Comparison of ENCODE assay signal across 24 cellular contexts in genomic region chr10:113689057-113689456, GRCh38. TPM values are rescaled to one million over a fixed set of nuclear protein-coding genes. Genes with fewer than 3 reads are reported as not detected.
DNase-seq lines count a peak whose midpoint lies in the region; ATAC-seq and TF ChIP-seq lines count a peak whose summit lies in the region.
"Had no signal": no experiment of that assay in that cellular context is flagged by ENCODE, and none has a peak within 500 bp of the region (broad histone marks: within the 10 kb centered on the region; RNA-seq: fewer than 3 reads in every experiment).

No MANE protein-coding gene starts in this region.

- peaks cover 29% of the 10 kb centered on the region for H3K4me1 ChIP-seq in KMS-11 (ENCODE audit: low read depth, poor library complexity, severe bottlenecking)
- H3K4me1 ChIP-seq in upper lobe of right lung: no peaks in the 10 kb centered on the region
- H3K4me1 ChIP-seq in mucosa of descending colon (ENCODE audit: low read depth): peaks cover 3% of the 10 kb centered on the region

- CTCF ChIA-PET in activated CD8-positive, alpha-beta memory T cell treated with anti-CD3 and anti-CD28 coated beads, Interleukin-2, amount 10 ng/mL, durations not matched to agents 7 days and 5 days (lab: Charles Lee): no interaction called here

- intact Hi-C loops in activated T-helper 1 cell treated with anti-CD3 and anti-CD28 coated beads, Interleukin-12 subunit alpha, Interleukin-12 subunit beta, Interleukin-2, Interleukin-4 antibody, amounts not matched to agents 30 ng/mL and 10 ng/mL and 1 ng/mL, durations not matched to agents 14 hours and 24 hours and 36 hours (cut with micrococcal nuclease): loop anchor here (1.0 to 10.0 kb wide), 2 partner anchors 10 to 704 kb away; partner anchors contain the start of gene CASP7
- intact Hi-C loops in natural killer cell (cut with micrococcal nuclease) (no loop called here), upper lobe of right lung (cut with DNase I) (no loop called here), mucosa of descending colon (cut with DNase I, micrococcal nuclease) (no loop called here)

- H2AFZ ChIP-seq in KMS-11 (ENCODE audit: low read depth): no peak overlapping the region

- DNase-seq in activated CD8-positive, alpha-beta memory T cell treated with anti-CD3 and anti-CD28 coated beads, Interleukin-2, amount 10 ng/mL, durations not matched to agents 7 days and 5 days: no peak
- no peak for DNase-seq in activated CD8-positive, alpha-beta memory T cell treated with anti-CD3 and anti-CD28 coated beads, Interleukin-2, amount 50 U/mL, for 48 hours
- no peak for DNase-seq in activated T-helper 1 cell treated with anti-CD3 and anti-CD28 coated beads, Interleukin-12 subunit alpha, Interleukin-12 subunit beta, Interleukin-2, Interleukin-4 antibody, amounts not matched to agents 30 ng/mL and 10 ng/mL and 1 ng/mL, durations not matched to agents 14 hours and 24 hours and 36 hours (ENCODE audit: low spot score)
- DNase-seq in natural killer cell (no peak), upper lobe of right lung (no peak), NCI-H1694 treated with DMSO at 0.1 percent for 48 hours (lab: John Stamatoyannopoulos, UW) (no peak), mucosa of descending colon (no peak)
- DNase-seq: activated T-cell treated with anti-CD3 and anti-CD28 coated beads, Interleukin-2, amount 50 U/mL, for 4 hours; effector CD4-positive, alpha-beta T cell; foreskin fibroblast; heart right ventricle; mesenchymal stem cell; NCI-H1105 treated with DMSO at 0.1 percent for 48 hours; NCI-H2081; NCI-H226; occipital lobe had no signal

- peak overlapping the region; percentile 81 for H3K27ac Mint-ChIP-seq in activated CD8-positive, alpha-beta memory T cell treated with anti-CD3 and anti-CD28 coated beads, Interleukin-2, amount 10 ng/mL, durations not matched to agents 7 days and 5 days
- peak overlapping the region; percentile 70 for H3K27ac Mint-ChIP-seq in activated T-helper 1 cell treated with anti-CD3 and anti-CD28 coated beads, Interleukin-12 subunit alpha, Interleukin-12 subunit beta, Interleukin-2, Interleukin-4 antibody, amounts not matched to agents 30 ng/mL and 10 ng/mL and 1 ng/mL, durations not matched to agents 14 hours and 24 hours and 36 hours
- peak overlapping the region; percentile 71 to 76 for H3K27ac Mint-ChIP-seq in natural killer cell

- H3K9me3 Mint-ChIP-seq in activated CD8-positive, alpha-beta memory T cell treated with anti-CD3 and anti-CD28 coated beads, Interleukin-2, amount 10 ng/mL, durations not matched to agents 7 days and 5 days (ENCODE audit: low read depth): peaks cover 39% of the 10 kb centered on the region
- H3K9me3 Mint-ChIP-seq in activated T-helper 1 cell treated with anti-CD3 and anti-CD28 coated beads, Interleukin-12 subunit alpha, Interleukin-12 subunit beta, Interleukin-2, Interleukin-4 antibody, amounts not matched to agents 30 ng/mL and 10 ng/mL and 1 ng/mL, durations not matched to agents 14 hours and 24 hours and 36 hours: peaks cover 72% of the 10 kb centered on the region
- H3K9me3 Mint-ChIP-seq in natural killer cell: peaks cover 11 to 17% of the 10 kb centered on the region in 2 donors

- H3K4me3 ChIP-seq in KMS-11 (IDR thresholded peaks at IDR 0.05; ENCODE audit: insufficient read depth, low read depth, low read length) (no peak overlapping the region), upper lobe of right lung (no peak overlapping the region), mucosa of descending colon (no peak overlapping the region)
- H3K4me3 ChIP-seq: heart right ventricle, smooth muscle cell had no signal

- no peaks in the 10 kb centered on the region for H3K27me3 Mint-ChIP-seq in activated CD8-positive, alpha-beta memory T cell treated with anti-CD3 and anti-CD28 coated beads, Interleukin-2, amount 10 ng/mL, durations not matched to agents 7 days and 5 days
- H3K27me3 Mint-ChIP-seq in activated T-helper 1 cell treated with anti-CD3 and anti-CD28 coated beads, Interleukin-12 subunit alpha, Interleukin-12 subunit beta, Interleukin-2, Interleukin-4 antibody, amounts not matched to agents 30 ng/mL and 10 ng/mL and 1 ng/mL, durations not matched to agents 14 hours and 24 hours and 36 hours (ENCODE audit: insufficient read depth): no peaks in the 10 kb centered on the region
- no peaks in the 10 kb centered on the region for H3K27me3 Mint-ChIP-seq in natural killer cell (ENCODE audit: low read depth in 2 of 2)

- H3K36me3 Mint-ChIP-seq in activated CD8-positive, alpha-beta memory T cell treated with anti-CD3 and anti-CD28 coated beads, Interleukin-2, amount 10 ng/mL, durations not matched to agents 7 days and 5 days: peaks cover 91% of the 10 kb centered on the region
- H3K36me3 Mint-ChIP-seq in activated T-helper 1 cell treated with anti-CD3 and anti-CD28 coated beads, Interleukin-12 subunit alpha, Interleukin-12 subunit beta, Interleukin-2, Interleukin-4 antibody, amounts not matched to agents 30 ng/mL and 10 ng/mL and 1 ng/mL, durations not matched to agents 14 hours and 24 hours and 36 hours (ENCODE audit: low read depth): peaks cover 72% of the 10 kb centered on the region
- H3K36me3 Mint-ChIP-seq in natural killer cell: peaks cover 28% of the 10 kb centered on the region

- H3K27ac ChIP-seq in KMS-11 (peak overlapping the region; percentile 28; the same call in 1 of the 2 replicates), upper lobe of right lung (no peak overlapping the region)
- H3K27ac ChIP-seq: heart right ventricle, RWPE1, VCaP had no signal

- TF ChIP-seq CTCF in KMS-11 (conservative IDR thresholded peaks at IDR 0.05; ENCODE audit: low read depth, low read length) (no peak), natural killer cell (IDR thresholded peaks at IDR 0.05) (no peak), upper lobe of right lung (IDR thresholded peaks at IDR 0.05) (no peak), mucosa of descending colon (IDR thresholded peaks at IDR 0.05) (no peak)

- H3K4me3 Mint-ChIP-seq in activated CD8-positive, alpha-beta memory T cell treated with anti-CD3 and anti-CD28 coated beads, Interleukin-2, amount 10 ng/mL, durations not matched to agents 7 days and 5 days: peak overlapping the region; percentile 51
- H3K4me3 Mint-ChIP-seq in activated T-helper 1 cell treated with anti-CD3 and anti-CD28 coated beads, Interleukin-12 subunit alpha, Interleukin-12 subunit beta, Interleukin-2, Interleukin-4 antibody, amounts not matched to agents 30 ng/mL and 10 ng/mL and 1 ng/mL, durations not matched to agents 14 hours and 24 hours and 36 hours: peak overlapping the region; percentile 64
- H3K4me3 Mint-ChIP-seq in natural killer cell: peak overlapping the region; percentile 63

- H3K4me2 ChIP-seq in KMS-11: peak overlapping the region; percentile 44
- H3K4me2 ChIP-seq: smooth muscle cell had no signal

- H3K4me1 Mint-ChIP-seq in activated CD8-positive, alpha-beta memory T cell treated with anti-CD3 and anti-CD28 coated beads, Interleukin-2, amount 10 ng/mL, durations not matched to agents 7 days and 5 days: peaks cover 49% of the 10 kb centered on the region
- H3K4me1 Mint-ChIP-seq in activated T-helper 1 cell treated with anti-CD3 and anti-CD28 coated beads, Interleukin-12 subunit alpha, Interleukin-12 subunit beta, Interleukin-2, Interleukin-4 antibody, amounts not matched to agents 30 ng/mL and 10 ng/mL and 1 ng/mL, durations not matched to agents 14 hours and 24 hours and 36 hours (ENCODE audit: low read depth): peaks cover 43% of the 10 kb centered on the region
- peaks cover 43 to 46% of the 10 kb centered on the region in 2 donors for H3K4me1 Mint-ChIP-seq in natural killer cell

- peak; percentile 84 for ATAC-seq in activated CD8-positive, alpha-beta memory T cell treated with anti-CD3 and anti-CD28 coated beads, Interleukin-2, amount 10 ng/mL, durations not matched to agents 7 days and 5 days
- ATAC-seq in natural killer cell (peak in 1 of 3 donors; percentile 26), upper lobe of right lung (no peak), mucosa of descending colon (no peak)
- ATAC-seq: activated T-cell treated with anti-CD3 and anti-CD28 coated beads, Interleukin-2, amount 50 U/mL, for 4 hours; HCT116; heart right ventricle had no signal

- H3K27me3 ChIP-seq in KMS-11 (ENCODE audit: insufficient read depth, low read depth) (no peaks in the 10 kb centered on the region), upper lobe of right lung (no peaks in the 10 kb centered on the region)
- H3K27me3 ChIP-seq: heart right ventricle had no signal

- no peaks in the 10 kb centered on the region for H4K20me1 ChIP-seq in KMS-11 (ENCODE audit: insufficient read depth)

- no peak overlapping the region for H3K9ac ChIP-seq in KMS-11

- H3K9me3 ChIP-seq in upper lobe of right lung (peaks cover 13% of the 10 kb centered on the region), mucosa of descending colon (peaks cover 21% of the 10 kb centered on the region)

- H3K36me3 ChIP-seq in KMS-11 (ENCODE audit: insufficient read depth) (peaks cover 4% of the 10 kb centered on the region; the same call in 1 of the 2 replicates), upper lobe of right lung (no peaks in the 10 kb centered on the region), mucosa of descending colon (ENCODE audit: low read depth) (no peaks in the 10 kb centered on the region)

- peaks cover 59% of the 10 kb centered on the region for H3K79me2 ChIP-seq in KMS-11 (ENCODE audit: insufficient read depth, low read depth)

RNA-seq across cellular contexts. Expression of gene CASP7, which starts 9.3 kb away (rescaled TPM):
- total RNA-seq in activated CD8-positive, alpha-beta memory T cell treated with anti-CD3 and anti-CD28 coated beads, Interleukin-2, amount 10 ng/mL, durations not matched to agents 7 days and 5 days: 10 to 100 TPM; 42.1 to 56.0 TPM
- 20.7 and 25.1 TPM in 2 replicates for total RNA-seq in activated T-helper 1 cell treated with anti-CD3 and anti-CD28 coated beads, Interleukin-12 subunit alpha, Interleukin-12 subunit beta, Interleukin-2, Interleukin-4 antibody, amounts not matched to agents 30 ng/mL and 10 ng/mL and 1 ng/mL, durations not matched to agents 14 hours and 24 hours and 36 hours
- 10 to 100 TPM; 13.4 to 20.0 (median 14.9) TPM for total RNA-seq in natural killer cell
- total RNA-seq in upper lobe of right lung: 32.5 TPM
- total RNA-seq in mucosa of descending colon: 100 to 1,000 TPM; 113 to 200 (median 186) TPM

RNA-seq across cellular contexts. Expression of gene NRAP, which starts 25.2 kb away (rescaled TPM):
- not detected for total RNA-seq in activated CD8-positive, alpha-beta memory T cell treated with anti-CD3 and anti-CD28 coated beads, Interleukin-2, amount 10 ng/mL, durations not matched to agents 7 days and 5 days
- not detected in 2 replicates for total RNA-seq in activated T-helper 1 cell treated with anti-CD3 and anti-CD28 coated beads, Interleukin-12 subunit alpha, Interleukin-12 subunit beta, Interleukin-2, Interleukin-4 antibody, amounts not matched to agents 30 ng/mL and 10 ng/mL and 1 ng/mL, durations not matched to agents 14 hours and 24 hours and 36 hours
- total RNA-seq in natural killer cell (not detected), upper lobe of right lung (0.06 TPM), mucosa of descending colon (1 to 10 TPM in 1 of 3 donors, under 1 TPM in 2; 0.16 to 1.6 (median 0.80) TPM)
- total RNA-seq: activated T-cell treated with anti-CD3 and anti-CD28 coated beads, Interleukin-2, amount 50 U/mL, for 4 hours; chondrocyte; M059J; smooth muscle cell; T-helper 2 cell treated with Interferon-gamma antibody and Interleukin-4, amounts not matched to agents 100 ng/mL and 5 ng/mL, for 36 hours had no signal
